9 cellular contexts compared by ENCODE assay signal in the genomic region with DNA sequence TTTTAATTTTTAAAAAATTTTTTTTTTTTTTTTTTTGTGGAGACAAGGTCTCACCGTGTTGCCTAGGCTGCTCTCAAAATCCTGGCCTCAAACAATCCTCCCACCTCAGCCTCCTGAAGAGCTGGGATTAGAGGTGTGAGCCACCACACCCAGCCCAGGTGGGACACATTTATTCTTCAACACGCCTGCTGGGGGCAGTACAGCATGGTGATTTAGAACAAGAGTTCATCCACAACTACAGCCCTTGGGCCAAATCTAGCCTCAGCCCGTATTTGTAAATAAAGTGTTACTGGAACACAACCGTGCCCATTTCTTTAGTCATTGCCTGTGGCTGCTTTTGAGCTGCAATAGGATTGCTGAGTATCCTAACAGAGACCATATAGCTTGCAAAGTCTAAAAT.
DNase-seq lines count a peak whose midpoint lies in the region; ATAC-seq and TF ChIP-seq lines count a peak whose summit lies in the region.
"Had no signal": no experiment of that assay in that cellular context is flagged by ENCODE, and none has a peak within 500 bp of the region (broad histone marks: within the 10 kb centered on the region; RNA-seq: fewer than 3 reads in every experiment).

No MANE protein-coding gene starts in this region.

- POLR2A ChIA-PET in A673 (lab: Charles Lee; ENCODE audit: low non-redundant PET) = no interaction called here
- POLR2A ChIA-PET in OCI-LY7 (lab: Charles Lee) = no interaction called here

- BruUV-seq in A673 (replicated peaks; lab: Mats Ljungman, UMichigan) (no TSS peak), OCI-LY7 (replicated peaks; lab: Mats Ljungman, UMichigan) (no TSS peak)

- TF ChIP-seq CTCF in A673 (conservative IDR thresholded peaks at IDR 0.05; ENCODE audit: low read depth, low read length) = peak; percentile 40
- peak; percentile 37 for TF ChIP-seq CTCF in GM12864 (IDR thresholded peaks at IDR 0.05; ENCODE audit: low read depth, low read length, missing control alignments)
- peak; percentile 66 for TF ChIP-seq CTCF in OCI-LY7 (conservative IDR thresholded peaks at IDR 0.05; ENCODE audit: low read length)
- no peak for TF ChIP-seq CTCF in fibroblast of mammary gland (conservative IDR thresholded peaks at IDR 0.05; ENCODE audit: control insufficient read depth, insufficient read depth, low read depth, low read length)

- H3K36me3 ChIP-seq in A673 (ENCODE audit: insufficient read depth, low read length, poor library complexity, severe bottlenecking) (no peaks in the 10 kb centered on the region), OCI-LY7 (ENCODE audit: insufficient read depth, low read length) (no peaks in the 10 kb centered on the region)

- H3K4me3 ChIP-seq in A673 (ENCODE audit: low read depth, low read length, poor library complexity, severe bottlenecking) (no peak overlapping the region), GM12864 (ENCODE audit: low read depth, low read length) (no peak overlapping the region), OCI-LY7 (ENCODE audit: low read depth, low read length, poor library complexity, severe bottlenecking) (no peak overlapping the region), fibroblast of mammary gland (ENCODE audit: control insufficient read depth, low read depth, low read length) (no peak overlapping the region)

- H2AFZ ChIP-seq in OCI-LY7 (ENCODE audit: low read length) = no peak overlapping the region

- H3K9me2 ChIP-seq in OCI-LY7 (ENCODE audit: insufficient read depth, low read length) = no peaks in the 10 kb centered on the region

- no peaks in the 10 kb centered on the region for H3K79me2 ChIP-seq in OCI-LY7 (ENCODE audit: insufficient read depth, low read depth, low read length)

- no peak overlapping the region for H3K4me2 ChIP-seq in OCI-LY7 (ENCODE audit: low read length)

- H3K27ac ChIP-seq in A673 (ENCODE audit: low read depth, low read length, poor library complexity, severe bottlenecking) (no peak overlapping the region), OCI-LY7 (ENCODE audit: low read depth, low read length, poor library complexity, severe bottlenecking) (no peak overlapping the region)

- CTCF ChIA-PET in A673 (lab: Charles Lee) = no interaction called here
- CTCF ChIA-PET in OCI-LY7 (lab: Charles Lee; ENCODE audit: unreplicated experiment) = no interaction called here

- H3K9me3 ChIP-seq in A673 (ENCODE audit: low read depth, low read length, poor library complexity, severe bottlenecking) (no peaks in the 10 kb centered on the region), OCI-LY7 (ENCODE audit: low read length) (no peaks in the 10 kb centered on the region)

- ATAC-seq in left lobe of liver (no peak), HG03439 (IDR thresholded peaks at IDR 0.05; ENCODE audit: unreplicated experiment) (no peak)
- ATAC-seq: activated T-cell treated with anti-CD3 and anti-CD28 coated beads, Interleukin-2, amount 50 U/mL, for 72 hours had no signal

- intact Hi-C loops in A673 (cut with micrococcal nuclease; ENCODE audit: unreplicated experiment) = no loop called here
- intact Hi-C loops in OCI-LY7 (cut with micrococcal nuclease; ENCODE audit: unreplicated experiment) = no loop called here

- no peaks in the 10 kb centered on the region for H4K20me1 ChIP-seq in OCI-LY7 (ENCODE audit: insufficient read depth, low read length)

- no peaks in the 10 kb centered on the region for H3K27me3 ChIP-seq in A673 (replicated peaks; ENCODE audit: insufficient read depth, low read depth, low read length, poor library complexity)

- DNase-seq in A673 (ENCODE audit: low spot score) = peak; percentile 18
- DNase-seq in GM12864 (ENCODE audit: low read depth) = peak; percentile 5
- DNase-seq in OCI-LY7 (ENCODE audit: low spot score) = peak; percentile 23
- DNase-seq in fibroblast of mammary gland (ENCODE audit: low read depth) = peak; percentile 43
- DNase-seq in left lobe of liver (ENCODE audit: low spot score) = no peak
- no peak for DNase-seq in GM19238 (ENCODE audit: insufficient read length, low spot score)
- DNase-seq in NCI-H1105 (lab: John Stamatoyannopoulos, UW) = no peak

- H3K4me1 ChIP-seq in A673 (ENCODE audit: insufficient read depth, low read length, poor library complexity, severe bottlenecking) = no peaks in the 10 kb centered on the region
- H3K4me1 ChIP-seq in OCI-LY7 (ENCODE audit: insufficient read depth, low read length, poor library complexity, severe bottlenecking) = no peaks in the 10 kb centered on the region

Comparison
In these comparisons a context has a peak if more than half of its experiments do, and no peak if none do; other contexts are left out.
1. DNase-seq: peak in A673 (single experiment), GM12864 (single experiment), OCI-LY7 (single experiment) and fibroblast of mammary gland (single experiment); none in left lobe of liver (single experiment), GM19238 (single experiment) and NCI-H1105 (single experiment).